1 cellular context compared by ENCODE assay signal in genomic region chr3:108416111-108416869, GRCh38.
TF ChIP-seq lines count a peak whose summit lies in the region.

No MANE protein-coding gene starts in this region.

TF ChIP-seq in GM23338, 12 proteins besides CTCF, POLR2A, EP300 and RAD21 (continued from another document):
- no peak for TF ChIP-seq REST (IDR thresholded peaks at IDR 0.05; ENCODE audit: unreplicated experiment)
- TF ChIP-seq ETS1 (IDR thresholded peaks at IDR 0.05): no peak
- no peak for TF ChIP-seq ZNF114 (CRISPR knock-in tag; IDR thresholded peaks at IDR 0.05)
- no peak for TF ChIP-seq POLR2AphosphoS5 (IDR thresholded peaks at IDR 0.05; ENCODE audit: low read depth)
- TF ChIP-seq NANOG (IDR thresholded peaks at IDR 0.05; ENCODE audit: borderline replicate concordance): no peak
- TF ChIP-seq JUNB (IDR thresholded peaks at IDR 0.05; ENCODE audit: unreplicated experiment): no peak
- no peak for TF ChIP-seq EZH2 (IDR thresholded peaks at IDR 0.05; ENCODE audit: low read depth, unreplicated experiment)
- TF ChIP-seq CREB1 (CRISPR knock-in tag; IDR thresholded peaks at IDR 0.05; ENCODE audit: low read depth): no peak
